31 cellular contexts compared by ENCODE assay signal in genomic region chr9:80557256-80557655, GRCh38.
"Had no signal": no experiment of that assay in that cellular context is flagged by ENCODE, and none has a peak within 500 bp of the region (broad histone marks: within the 10 kb centered on the region; RNA-seq: fewer than 3 reads in every experiment).

No MANE protein-coding gene starts in this region.

- ATAC-seq: activated CD4-positive, CD25-positive, alpha-beta regulatory T cell treated with anti-CD3 and anti-CD28 coated beads, Interleukin-2, amount 50 U/mL, for 24 hours; activated CD8-positive, alpha-beta T cell treated with anti-CD3 and anti-CD28 coated beads for 36 hours; activated T-cell treated with anti-CD3 and anti-CD28 coated beads, Interleukin-2, amount 50 U/mL, for 4 hours; activated T-helper 17 cell treated with anti-CD3 and anti-CD28 coated beads, Interleukin-2, amount 50 U/mL, for 72 hours; body of pancreas; effector memory CD8-positive, alpha-beta T cell; foreskin keratinocyte; gastrocnemius medialis; heart left ventricle had no signal

- FAIRE-seq: colon had no signal

- H3K27me3 Mint-ChIP-seq: activated B cell treated with CpG ODN at 0.5 μM for 24 hours; activated CD8-positive, alpha-beta T cell treated with anti-CD3 and anti-CD28 coated beads for 36 hours; activated naive CD8-positive, alpha-beta T cell; activated T-helper 17 cell treated with anti-CD3 and anti-CD28 coated beads, Interleukin-2, amount 50 U/mL, for 72 hours; central memory CD8-positive, alpha-beta T cell; effector memory CD8-positive, alpha-beta T cell had no signal

- H3K27ac ChIP-seq: body of pancreas, esophagus muscularis mucosa, foreskin keratinocyte, gastrocnemius medialis, heart left ventricle, VCaP had no signal

- H3K9me3 ChIP-seq: body of pancreas, esophagus muscularis mucosa, gastrocnemius medialis had no signal

- H3K27me3 ChIP-seq: body of pancreas, esophagus muscularis mucosa, foreskin keratinocyte, gastrocnemius medialis, heart left ventricle had no signal

- H3K4me1 ChIP-seq: body of pancreas, heart left ventricle had no signal

- H3K36me3 ChIP-seq: esophagus muscularis mucosa, gastrocnemius medialis, heart left ventricle had no signal

- H3K27ac Mint-ChIP-seq: activated B cell treated with CpG ODN at 0.5 μM for 24 hours; activated CD8-positive, alpha-beta T cell treated with anti-CD3 and anti-CD28 coated beads for 36 hours; activated naive CD8-positive, alpha-beta T cell; activated T-helper 17 cell treated with anti-CD3 and anti-CD28 coated beads, Interleukin-2, amount 50 U/mL, for 72 hours; effector memory CD8-positive, alpha-beta T cell had no signal

- H3K9me3 Mint-ChIP-seq: activated CD8-positive, alpha-beta T cell treated with anti-CD3 and anti-CD28 coated beads for 36 hours had no signal

- H3K4me3 Mint-ChIP-seq: activated B cell treated with CpG ODN at 0.5 μM for 24 hours; activated CD8-positive, alpha-beta T cell treated with anti-CD3 and anti-CD28 coated beads for 36 hours; activated naive CD8-positive, alpha-beta T cell; activated T-cell treated with anti-CD3 and anti-CD28 coated beads, Interleukin-2, amount 50 U/mL, for 4 hours; activated T-helper 17 cell treated with anti-CD3 and anti-CD28 coated beads, Interleukin-2, amount 50 U/mL, for 72 hours; central memory CD8-positive, alpha-beta T cell; effector memory CD8-positive, alpha-beta T cell had no signal

- H3K4me1 Mint-ChIP-seq: activated B cell treated with CpG ODN at 0.5 μM for 24 hours; activated T-helper 17 cell treated with anti-CD3 and anti-CD28 coated beads, Interleukin-2, amount 50 U/mL, for 72 hours; central memory CD8-positive, alpha-beta T cell had no signal

- H3K36me3 Mint-ChIP-seq: activated naive CD8-positive, alpha-beta T cell had no signal

- DNase-seq: activated B cell treated with CpG ODN at 0.5 μM for 24 hours; activated CD4-positive, alpha-beta T cell treated with anti-CD3 and anti-CD28 coated beads for 48 hours; activated CD4-positive, alpha-beta T cell treated with anti-CD3 and anti-CD28 coated beads, Interleukin-2, amount 50 U/mL, for 1 hour; activated CD4-positive, alpha-beta T cell treated with anti-CD3 and anti-CD28 coated beads, Interleukin-2, amount 50 U/mL, for 48 hours; activated CD8-positive, alpha-beta memory T cell treated with anti-CD3 and anti-CD28 coated beads for 24 hours; activated CD8-positive, alpha-beta T cell treated with anti-CD3 and anti-CD28 coated beads for 36 hours; activated effector memory CD4-positive, alpha-beta T cell treated with Interleukin-2 at 50 U/mL for 16 hours; activated gamma-delta T cell treated with Interleukin-2 at 50 U/mL for 16 hours; activated naive CD4-positive, alpha-beta T cell treated with anti-CD3 and anti-CD28 coated beads, Interleukin-2, amount 50 U/mL, for 16 hours; activated naive CD4-positive, alpha-beta T cell treated with Interleukin-2 at 50 U/mL for 16 hours; activated T-cell treated with anti-CD3 and anti-CD28 coated beads, Interleukin-2, amount 50 U/mL, for 4 hours; amygdala; aorta; body of pancreas; cortex of kidney; dermis blood vessel endothelial cell; effector CD4-positive, alpha-beta T cell; effector memory CD8-positive, alpha-beta T cell; erythroblast; gastrocnemius medialis; glutamatergic neuron; heart left ventricle; T-helper 2 cell had no signal

- H3K4me3 ChIP-seq: body of pancreas, esophagus muscularis mucosa, gastrocnemius medialis, heart left ventricle had no signal
